Comparison of ENCODE assay signal across 1 cellular context in genomic region chr5:126676195-126676624, GRCh38.
TF ChIP-seq lines count a peak whose summit lies in the region.

No MANE protein-coding gene starts in this region.

TF ChIP-seq in HepG2, 621 proteins besides CTCF, POLR2A, EP300 and RAD21 (continued from another document and continues in another):
- TF ChIP-seq, protein P1, sequence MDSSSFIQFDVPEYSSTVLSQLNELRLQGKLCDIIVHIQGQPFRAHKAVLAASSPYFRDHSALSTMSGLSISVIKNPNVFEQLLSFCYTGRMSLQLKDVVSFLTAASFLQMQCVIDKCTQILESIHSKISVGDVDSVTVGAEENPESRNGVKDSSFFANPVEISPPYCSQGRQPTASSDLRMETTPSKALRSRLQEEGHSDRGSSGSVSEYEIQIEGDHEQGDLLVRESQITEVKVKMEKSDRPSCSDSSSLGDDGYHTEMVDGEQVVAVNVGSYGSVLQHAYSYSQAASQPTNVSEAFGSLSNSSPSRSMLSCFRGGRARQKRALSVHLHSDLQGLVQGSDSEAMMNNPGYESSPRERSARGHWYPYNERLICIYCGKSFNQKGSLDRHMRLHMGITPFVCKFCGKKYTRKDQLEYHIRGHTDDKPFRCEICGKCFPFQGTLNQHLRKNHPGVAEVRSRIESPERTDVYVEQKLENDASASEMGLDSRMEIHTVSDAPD (CRISPR knock-in tag; IDR thresholded peaks at IDR 0.05): no peak
- TF ChIP-seq AGO2 (optimal IDR thresholded peaks at IDR 0.05; ENCODE audit: low read depth, low read length): no peak
- TF ChIP-seq ZNF563 (CRISPR knock-in tag; IDR thresholded peaks at IDR 0.05): no peak
- TF ChIP-seq HIC2 (CRISPR knock-in tag; IDR thresholded peaks at IDR 0.05; ENCODE audit: low read depth): no peak
- TF ChIP-seq REXO4 (CRISPR knock-in tag; IDR thresholded peaks at IDR 0.05; ENCODE audit: borderline replicate concordance): no peak
- no peak for TF ChIP-seq BCL6 (CRISPR knock-in tag; IDR thresholded peaks at IDR 0.05)
- TF ChIP-seq ZNF598 (CRISPR knock-in tag; IDR thresholded peaks at IDR 0.05; ENCODE audit: borderline replicate concordance): no peak
- TF ChIP-seq TBL1XR1 (IDR thresholded peaks at IDR 0.05; ENCODE audit: borderline replicate concordance, low read length, partially characterized antibody): no peak
- no peak for TF ChIP-seq ZNF484 (CRISPR knock-in tag; IDR thresholded peaks at IDR 0.05; ENCODE audit: borderline replicate concordance, low read depth)
- no peak for TF ChIP-seq NCOA5 (CRISPR knock-in tag; IDR thresholded peaks at IDR 0.05)
- no peak for TF ChIP-seq RARA (CRISPR knock-in tag; IDR thresholded peaks at IDR 0.05)
- TF ChIP-seq, protein P2, sequence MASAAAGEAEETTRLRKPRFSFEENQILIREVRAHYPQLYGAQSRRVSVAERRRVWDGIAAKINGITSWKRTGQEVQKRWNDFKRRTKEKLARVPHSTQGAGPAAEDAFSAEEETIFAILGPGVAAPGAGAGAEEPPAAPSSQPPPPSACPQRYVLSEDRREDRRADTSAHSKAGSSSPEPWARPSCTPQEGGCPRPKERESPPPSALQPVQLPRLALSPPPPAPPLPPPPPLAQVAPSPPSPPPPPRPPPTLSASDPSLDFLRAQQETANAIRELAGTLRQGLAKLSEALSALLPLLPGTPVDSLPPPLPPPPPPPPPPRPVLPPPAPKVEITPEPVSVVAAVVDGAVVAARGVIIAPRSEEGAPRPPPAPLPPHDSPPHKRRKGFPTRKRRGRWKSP (CRISPR knock-in tag; IDR thresholded peaks at IDR 0.05): no peak
- TF ChIP-seq, protein P3, sequence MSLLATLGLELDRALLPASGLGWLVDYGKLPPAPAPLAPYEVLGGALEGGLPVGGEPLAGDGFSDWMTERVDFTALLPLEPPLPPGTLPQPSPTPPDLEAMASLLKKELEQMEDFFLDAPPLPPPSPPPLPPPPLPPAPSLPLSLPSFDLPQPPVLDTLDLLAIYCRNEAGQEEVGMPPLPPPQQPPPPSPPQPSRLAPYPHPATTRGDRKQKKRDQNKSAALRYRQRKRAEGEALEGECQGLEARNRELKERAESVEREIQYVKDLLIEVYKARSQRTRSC (CRISPR knock-in tag; IDR thresholded peaks at IDR 0.05; ENCODE audit: low read depth): no peak
- TF ChIP-seq DDIT3 (CRISPR knock-in tag; IDR thresholded peaks at IDR 0.05): no peak
- TF ChIP-seq PRDM4 (CRISPR knock-in tag; IDR thresholded peaks at IDR 0.05; ENCODE audit: borderline replicate concordance): no peak
- no peak for TF ChIP-seq ZNF670 (CRISPR knock-in tag; IDR thresholded peaks at IDR 0.05; ENCODE audit: borderline replicate concordance)
- TF ChIP-seq KDM4B (CRISPR knock-in tag; IDR thresholded peaks at IDR 0.05): 0 out of 2 replicates have a peak, but pooled peaks have one; percentile 40
- no peak for TF ChIP-seq PHF8 (CRISPR knock-in tag; IDR thresholded peaks at IDR 0.05)
- TF ChIP-seq RNF2 (conservative IDR thresholded peaks at IDR 0.05; ENCODE audit: low read depth): no peak
- TF ChIP-seq ETV5 (CRISPR knock-in tag; IDR thresholded peaks at IDR 0.05; ENCODE audit: borderline replicate concordance): no peak
- no peak for TF ChIP-seq JARID2 (CRISPR knock-in tag; IDR thresholded peaks at IDR 0.05; ENCODE audit: insufficient replicate concordance)
- TF ChIP-seq, protein P4, sequence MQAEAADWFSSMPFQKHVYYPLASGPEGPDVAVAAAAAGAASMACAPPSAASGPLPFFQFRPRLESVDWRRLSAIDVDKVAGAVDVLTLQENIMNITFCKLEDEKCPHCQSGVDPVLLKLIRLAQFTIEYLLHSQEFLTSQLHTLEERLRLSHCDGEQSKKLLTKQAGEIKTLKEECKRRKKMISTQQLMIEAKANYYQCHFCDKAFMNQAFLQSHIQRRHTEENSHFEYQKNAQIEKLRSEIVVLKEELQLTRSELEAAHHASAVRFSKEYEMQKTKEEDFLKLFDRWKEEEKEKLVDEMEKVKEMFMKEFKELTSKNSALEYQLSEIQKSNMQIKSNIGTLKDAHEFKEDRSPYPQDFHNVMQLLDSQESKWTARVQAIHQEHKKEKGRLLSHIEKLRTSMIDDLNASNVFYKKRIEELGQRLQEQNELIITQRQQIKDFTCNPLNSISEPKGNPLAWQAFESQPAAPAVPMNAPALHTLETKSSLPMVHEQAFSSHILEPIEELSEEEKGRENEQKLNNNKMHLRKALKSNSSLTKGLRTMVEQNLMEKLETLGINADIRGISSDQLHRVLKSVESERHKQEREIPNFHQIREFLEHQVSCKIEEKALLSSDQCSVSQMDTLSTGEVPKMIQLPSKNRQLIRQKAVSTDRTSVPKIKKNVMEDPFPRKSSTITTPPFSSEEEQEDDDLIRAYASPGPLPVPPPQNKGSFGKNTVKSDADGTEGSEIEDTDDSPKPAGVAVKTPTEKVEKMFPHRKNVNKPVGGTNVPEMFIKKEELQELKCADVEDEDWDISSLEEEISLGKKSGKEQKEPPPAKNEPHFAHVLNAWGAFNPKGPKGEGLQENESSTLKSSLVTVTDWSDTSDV (CRISPR knock-in tag; IDR thresholded peaks at IDR 0.05): no peak
- no peak for TF ChIP-seq AFF4 (CRISPR knock-in tag; IDR thresholded peaks at IDR 0.05)
- TF ChIP-seq, protein P5, sequence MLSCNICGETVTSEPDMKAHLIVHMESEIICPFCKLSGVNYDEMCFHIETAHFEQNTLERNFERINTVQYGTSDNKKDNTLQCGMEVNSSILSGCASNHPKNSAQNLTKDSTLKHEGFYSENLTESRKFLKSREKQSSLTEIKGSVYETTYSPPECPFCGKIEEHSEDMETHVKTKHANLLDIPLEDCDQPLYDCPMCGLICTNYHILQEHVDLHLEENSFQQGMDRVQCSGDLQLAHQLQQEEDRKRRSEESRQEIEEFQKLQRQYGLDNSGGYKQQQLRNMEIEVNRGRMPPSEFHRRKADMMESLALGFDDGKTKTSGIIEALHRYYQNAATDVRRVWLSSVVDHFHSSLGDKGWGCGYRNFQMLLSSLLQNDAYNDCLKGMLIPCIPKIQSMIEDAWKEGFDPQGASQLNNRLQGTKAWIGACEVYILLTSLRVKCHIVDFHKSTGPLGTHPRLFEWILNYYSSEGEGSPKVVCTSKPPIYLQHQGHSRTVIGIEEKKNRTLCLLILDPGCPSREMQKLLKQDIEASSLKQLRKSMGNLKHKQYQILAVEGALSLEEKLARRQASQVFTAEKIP (CRISPR knock-in tag; IDR thresholded peaks at IDR 0.05; ENCODE audit: borderline replicate concordance): no peak
- no peak for TF ChIP-seq IKZF4 (CRISPR knock-in tag; IDR thresholded peaks at IDR 0.05; ENCODE audit: borderline replicate concordance, low read depth, not compliant biosample characterization)
- no peak for TF ChIP-seq NR1H2 (CRISPR knock-in tag; IDR thresholded peaks at IDR 0.05; ENCODE audit: borderline replicate concordance, low read depth)
- TF ChIP-seq ZSCAN25 (CRISPR knock-in tag; IDR thresholded peaks at IDR 0.05): no peak
- TF ChIP-seq FOXK2 (IDR thresholded peaks at IDR 0.05): no peak
- no peak for TF ChIP-seq THAP8 (CRISPR knock-in tag; IDR thresholded peaks at IDR 0.05; ENCODE audit: borderline replicate concordance)
- no peak for TF ChIP-seq POGZ (CRISPR knock-in tag; IDR thresholded peaks at IDR 0.05)
- no peak; the same call in 1 of the 2 replicates for TF ChIP-seq KDM3A (CRISPR knock-in tag; IDR thresholded peaks at IDR 0.05; ENCODE audit: low read depth)
- no peak for TF ChIP-seq MAF1 (CRISPR knock-in tag; IDR thresholded peaks at IDR 0.05; ENCODE audit: borderline replicate concordance)
- no peak for TF ChIP-seq CREBL2 (CRISPR knock-in tag; IDR thresholded peaks at IDR 0.05; ENCODE audit: borderline replicate concordance)
- no peak for TF ChIP-seq ZSCAN12 (CRISPR knock-in tag; IDR thresholded peaks at IDR 0.05)
- TF ChIP-seq BCLAF1 (IDR thresholded peaks at IDR 0.05): no peak
- no peak for TF ChIP-seq KLF12 (CRISPR knock-in tag; IDR thresholded peaks at IDR 0.05; ENCODE audit: borderline replicate concordance)
- no peak for TF ChIP-seq GZF1 (CRISPR knock-in tag; IDR thresholded peaks at IDR 0.05)
- no peak for TF ChIP-seq MZF1 (CRISPR knock-in tag; IDR thresholded peaks at IDR 0.05; ENCODE audit: borderline replicate concordance)
- TF ChIP-seq ZNF136 (CRISPR knock-in tag; IDR thresholded peaks at IDR 0.05; ENCODE audit: low read depth): no peak
- no peak for TF ChIP-seq MBD4 (IDR thresholded peaks at IDR 0.05; ENCODE audit: borderline replicate concordance, low read length)
- peak; percentile 30; the same call in 1 of the 2 replicates for TF ChIP-seq CREB1 (IDR thresholded peaks at IDR 0.05)
- no peak for TF ChIP-seq CREB1 (CRISPR knock-in tag; IDR thresholded peaks at IDR 0.05)
- no peak for TF ChIP-seq CCDC6 (CRISPR knock-in tag; IDR thresholded peaks at IDR 0.05)
